In the genomic region with DNA sequence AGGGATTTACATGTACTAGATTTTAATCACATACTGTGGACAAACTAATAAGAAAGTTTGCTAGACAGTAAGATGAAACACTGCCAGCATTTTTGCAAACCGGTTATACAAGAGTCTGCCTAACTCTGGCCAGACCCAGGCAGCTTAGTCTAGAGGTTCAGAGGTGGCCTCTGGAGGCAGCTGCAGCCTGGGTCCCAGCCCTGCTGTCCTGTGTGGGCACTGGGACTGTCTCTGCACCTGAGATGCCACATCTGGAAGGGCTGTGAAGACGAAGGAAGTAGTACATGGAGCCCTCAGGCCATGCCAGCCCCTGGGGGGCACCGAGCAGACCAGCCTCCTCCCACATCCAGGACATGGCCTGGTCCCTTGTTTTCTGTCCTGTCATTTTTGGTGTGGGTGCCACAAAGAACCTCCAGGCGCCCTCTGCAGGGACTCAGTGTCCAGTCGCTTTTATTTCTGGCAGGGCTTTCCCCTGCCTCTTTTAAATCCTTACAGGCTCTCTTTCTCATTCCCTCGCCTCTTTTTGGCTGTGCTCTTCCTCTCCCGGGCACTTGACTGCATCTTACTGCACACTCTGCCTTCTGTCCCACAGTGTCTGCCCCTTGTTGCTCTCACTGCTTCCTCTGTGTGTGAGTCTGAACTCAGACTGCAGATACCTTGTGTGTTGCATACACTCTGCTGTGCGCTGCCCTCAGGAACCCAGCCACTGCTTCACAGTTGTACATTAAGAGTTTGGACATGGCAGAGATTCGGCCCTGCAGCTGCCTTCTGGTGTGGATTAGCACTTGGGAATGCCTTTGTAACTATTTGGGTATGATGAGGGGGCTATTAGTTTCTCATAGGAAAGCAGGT, we compare ENCODE assay signal across 1 cellular context.
TF ChIP-seq lines count a peak whose summit lies in the region.

No MANE protein-coding gene starts in this region.

TF ChIP-seq in K562, 482 proteins besides CTCF, POLR2A, EP300 and RAD21 (continued from another document):
- TF ChIP-seq BRF1 (IDR thresholded peaks at IDR 0.05; ENCODE audit: borderline replicate concordance, extremely low read depth, insufficient read length) = no peak
- 0 out of 2 replicates have a peak, but pooled peaks have one; percentile 17 for TF ChIP-seq CC2D1A (IDR thresholded peaks at IDR 0.05)
- TF ChIP-seq L3MBTL2 (IDR thresholded peaks at IDR 0.05) = no peak
- no peak for TF ChIP-seq JUND (IDR thresholded peaks at IDR 0.05; ENCODE audit: borderline replicate concordance, low read depth, low read length)
- no peak for TF ChIP-seq JUND (tag; IDR thresholded peaks at IDR 0.05; ENCODE audit: borderline replicate concordance, low read depth, low read length)
- no peak for TF ChIP-seq RBM17 (IDR thresholded peaks at IDR 0.05; ENCODE audit: borderline replicate concordance, low read depth, low read length)
- TF ChIP-seq PYGO2 (tag; IDR thresholded peaks at IDR 0.05) = no peak
- TF ChIP-seq NFE2 (IDR thresholded peaks at IDR 0.05; ENCODE audit: low read depth) = peak; percentile 64
- TF ChIP-seq SREBF2 (CRISPR knock-in tag; IDR thresholded peaks at IDR 0.05) = no peak
